ENCODE assay signal across 24 cellular contexts in the genomic region with DNA sequence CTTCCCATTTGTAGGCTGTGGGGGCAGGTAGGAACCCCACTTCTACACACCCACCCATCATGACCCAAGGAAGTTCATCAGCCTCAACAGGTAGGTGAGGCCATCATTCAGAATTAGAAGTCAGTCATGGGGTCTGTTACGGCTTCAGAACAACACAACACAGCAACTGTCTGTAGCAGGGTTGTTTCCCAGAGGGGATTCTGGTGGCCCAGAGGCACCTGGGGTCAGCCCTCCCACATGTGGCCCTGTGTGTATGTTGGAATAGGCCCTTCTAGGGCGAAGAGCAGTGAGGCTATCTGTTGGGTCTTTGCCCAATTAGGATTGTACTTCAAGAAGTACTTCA. TPM values are rescaled to one million over a fixed set of nuclear protein-coding genes. Genes with fewer than 3 reads are reported as not detected.
DNase-seq lines count a peak whose midpoint lies in the region; ATAC-seq and TF ChIP-seq lines count a peak whose summit lies in the region.
"Had no signal": no experiment of that assay in that cellular context is flagged by ENCODE, and none has a peak within 500 bp of the region (broad histone marks: within the 10 kb centered on the region; RNA-seq: fewer than 3 reads in every experiment).

No MANE protein-coding gene starts in this region.

- H3K9me3 Mint-ChIP-seq in Caco-2 (ENCODE audit: unreplicated experiment) (no peaks in the 10 kb centered on the region), natural killer cell (no peaks in the 10 kb centered on the region)
- no peaks in the 10 kb centered on the region for H3K9me3 Mint-ChIP-seq in activated T-helper 17 cell treated with anti-CD3 and anti-CD28 coated beads, Interleukin-2, amount 50 U/mL, for 72 hours
- H3K9me3 Mint-ChIP-seq in stimulated activated naive CD8-positive, alpha-beta T cell treated with anti-CD3 and anti-CD28 coated beads, Interleukin-15, amount 100 ng/mL, for 72 hours, result no peaks in the 10 kb centered on the region

- H3K9ac ChIP-seq in BLaER1 treated with 17β-estradiol and CSF1 and Interleukin-3, amounts not matched to agents 10 nM and 100 nM, result peak overlapping the region in 4 of 11 experiments; percentile 19 to 85 (median 76); a peak in 4 of 22 replicates

- DNase-seq in Caco-2 (no peak), natural killer cell (no peak), HAP-1 (ENCODE audit: low spot score in 2 of 2) (no peak)
- no peak for DNase-seq in stimulated activated naive CD8-positive, alpha-beta T cell treated with anti-CD3 and anti-CD28 coated beads, Interleukin-15, amount 100 ng/mL, for 72 hours
- DNase-seq: activated CD8-positive, alpha-beta memory T cell treated with anti-CD3 and anti-CD28 coated beads for 24 hours; activated effector memory CD4-positive, alpha-beta T cell treated with anti-CD3 and anti-CD28 coated beads, Interleukin-2, amount 50 U/mL, for 16 hours; head of caudate nucleus; left ventricle myocardium superior; NCI-H1436 treated with DMSO at 0.1 percent for 48 hours; NCI-H2171; NCI-H526 treated with DMSO at 0.1 percent for 48 hours; SHP77 treated with DMSO at 0.1 percent for 48 hours; stimulated activated naive CD4-positive, alpha-beta T cell; thyroid gland had no signal

- TF ChIP-seq CTCF in Caco-2 (IDR thresholded peaks at IDR 0.05; ENCODE audit: insufficient read depth in 1 of 2, low read depth in 1 of 2, low read length in 1 of 2, severe bottlenecking in 1 of 2, unreplicated experiment in 1 of 2) (no peak), natural killer cell (IDR thresholded peaks at IDR 0.05) (no peak)

- no peak for ATAC-seq in activated T-helper 17 cell treated with anti-CD3 and anti-CD28 coated beads, Interleukin-2, amount 50 U/mL, for 72 hours (replicated peaks)
- no peak for ATAC-seq in natural killer cell
- no peak for ATAC-seq in GM21723 (IDR thresholded peaks at IDR 0.05; ENCODE audit: unreplicated experiment)
- ATAC-seq in GM18867 (IDR thresholded peaks at IDR 0.05; ENCODE audit: unreplicated experiment), result no peak
- ATAC-seq in stimulated activated naive CD8-positive, alpha-beta T cell treated with anti-CD3 and anti-CD28 coated beads, Interleukin-15, amount 100 ng/mL, for 72 hours, result no peak
- ATAC-seq: left ventricle myocardium superior, pancreas, sciatic nerve had no signal

- H3K27me3 Mint-ChIP-seq in Caco-2 (ENCODE audit: insufficient read depth, unreplicated experiment) (no peaks in the 10 kb centered on the region), natural killer cell (ENCODE audit: low read depth in 2 of 2) (no peaks in the 10 kb centered on the region)
- H3K27me3 Mint-ChIP-seq in activated T-helper 17 cell treated with anti-CD3 and anti-CD28 coated beads, Interleukin-2, amount 50 U/mL, for 72 hours, result no peaks in the 10 kb centered on the region
- no peaks in the 10 kb centered on the region for H3K27me3 Mint-ChIP-seq in stimulated activated naive CD8-positive, alpha-beta T cell treated with anti-CD3 and anti-CD28 coated beads, Interleukin-15, amount 100 ng/mL, for 72 hours

- in situ Hi-C loops in HAP-1 (cut with MboI; ENCODE audit: low sequenced_read_pairs), result no loop called here

- H3K4me2 ChIP-seq in BLaER1 treated with 17β-estradiol and CSF1 and Interleukin-3, amounts not matched to agents 10 nM and 100 nM, result peak overlapping the region in 6 of 11 experiments; percentile 96 to 100 (median 98); a peak in 7 of 22 replicates

- no TSS peak for BruUV-seq in Caco-2 (replicated peaks; lab: Mats Ljungman, UMichigan)

- peaks cover 49 to 68% (median 59%) of the 10 kb centered on the region in 11 experiments for H3K36me3 ChIP-seq in BLaER1 treated with 17β-estradiol and CSF1 and Interleukin-3, amounts not matched to agents 10 nM and 100 nM
- H3K36me3 ChIP-seq in Caco-2 (ENCODE audit: control insufficient read depth, insufficient read depth, low read length) (peaks cover 12% of the 10 kb centered on the region), HAP-1 (replicated peaks) (peaks cover 54% of the 10 kb centered on the region)

- H4K20me1 ChIP-seq in BLaER1 treated with 17β-estradiol and CSF1 and Interleukin-3, amounts not matched to agents 10 nM and 100 nM, result peaks cover 36 to 65% (median 63%) of the 10 kb centered on the region in 11 experiments

- CTCF ChIA-PET in Caco-2 (lab: Charles Lee), result no interaction called here

- H3K4me1 Mint-ChIP-seq in Caco-2 (ENCODE audit: low read depth, unreplicated experiment) (peaks cover 11% of the 10 kb centered on the region), natural killer cell (peaks cover 19 to 48% of the 10 kb centered on the region in 2 donors)
- peaks cover 33% of the 10 kb centered on the region for H3K4me1 Mint-ChIP-seq in activated T-helper 17 cell treated with anti-CD3 and anti-CD28 coated beads, Interleukin-2, amount 50 U/mL, for 72 hours
- peaks cover 65% of the 10 kb centered on the region for H3K4me1 Mint-ChIP-seq in stimulated activated naive CD8-positive, alpha-beta T cell treated with anti-CD3 and anti-CD28 coated beads, Interleukin-15, amount 100 ng/mL, for 72 hours

- H3K4me3 Mint-ChIP-seq in Caco-2 (ENCODE audit: unreplicated experiment) (peak overlapping the region; percentile 97), natural killer cell (peak overlapping the region; percentile 31)
- peak overlapping the region; percentile 95 for H3K4me3 Mint-ChIP-seq in activated T-helper 17 cell treated with anti-CD3 and anti-CD28 coated beads, Interleukin-2, amount 50 U/mL, for 72 hours
- peak overlapping the region in 1 of 2 donors; percentile 62 for H3K4me3 Mint-ChIP-seq in stimulated activated naive CD8-positive, alpha-beta T cell treated with anti-CD3 and anti-CD28 coated beads, Interleukin-15, amount 100 ng/mL, for 72 hours

- peaks cover 82% of the 10 kb centered on the region for H3K36me3 Mint-ChIP-seq in Caco-2 (ENCODE audit: insufficient read depth, unreplicated experiment)
- H3K36me3 Mint-ChIP-seq in activated T-helper 17 cell treated with anti-CD3 and anti-CD28 coated beads, Interleukin-2, amount 50 U/mL, for 72 hours (ENCODE audit: low read depth), result peaks cover 84% of the 10 kb centered on the region
- no peaks in the 10 kb centered on the region for H3K36me3 Mint-ChIP-seq in natural killer cell

- H3K9me3 ChIP-seq in BLaER1 treated with 17β-estradiol and CSF1 and Interleukin-3, amounts not matched to agents 10 nM and 100 nM (replicated peaks in 1 of 11), result peaks cover 0 to 2% (median 0%) of the 10 kb centered on the region in 11 experiments; a peak in 1 of 22 replicates
- H3K9me3 ChIP-seq in Caco-2, result no peaks in the 10 kb centered on the region
- no peaks in the 10 kb centered on the region for H3K9me3 ChIP-seq in HAP-1
- H3K9me3 ChIP-seq: ascending aorta, pancreas, thyroid gland had no signal

- peak overlapping the region in 3 of 11 experiments; percentile 83 to 92 (median 90); a peak in 4 of 22 replicates for H3K27ac ChIP-seq in BLaER1 treated with 17β-estradiol and CSF1 and Interleukin-3, amounts not matched to agents 10 nM and 100 nM
- H3K27ac ChIP-seq: thyroid gland, VCaP had no signal

- H3K27ac Mint-ChIP-seq in Caco-2 (ENCODE audit: unreplicated experiment) (no peak overlapping the region), natural killer cell (no peak overlapping the region)
- H3K27ac Mint-ChIP-seq in activated T-helper 17 cell treated with anti-CD3 and anti-CD28 coated beads, Interleukin-2, amount 50 U/mL, for 72 hours, result no peak overlapping the region
- peak overlapping the region in 1 of 2 donors; percentile 77 for H3K27ac Mint-ChIP-seq in stimulated activated naive CD8-positive, alpha-beta T cell treated with anti-CD3 and anti-CD28 coated beads, Interleukin-15, amount 100 ng/mL, for 72 hours

- H3K4me3 ChIP-seq in BLaER1 treated with 17β-estradiol and CSF1 and Interleukin-3, amounts not matched to agents 10 nM and 100 nM, result no peak overlapping the region; a peak in 2 of 20 replicates
- H3K4me3 ChIP-seq in Caco-2 (ENCODE audit: low read depth, low read length) (no peak overlapping the region), HAP-1 (no peak overlapping the region)
- H3K4me3 ChIP-seq: pancreas, thyroid gland had no signal

- POLR2A ChIA-PET in Caco-2 (lab: Charles Lee), result no interaction called here

- intact Hi-C loops in Caco-2 (cut with micrococcal nuclease; ENCODE audit: unreplicated experiment), result no loop called here
- intact Hi-C loops in natural killer cell (cut with micrococcal nuclease), result no loop called here

- no peaks in the 10 kb centered on the region for H3K27me3 ChIP-seq in BLaER1 treated with 17β-estradiol and CSF1 and Interleukin-3, amounts not matched to agents 10 nM and 100 nM
- H3K27me3 ChIP-seq in Caco-2 (replicated peaks; ENCODE audit: control insufficient read depth, insufficient read depth, low read length), result no peaks in the 10 kb centered on the region
- H3K27me3 ChIP-seq in HAP-1 (ENCODE audit: low read depth), result no peaks in the 10 kb centered on the region
- H3K27me3 ChIP-seq: ascending aorta, pancreas, thyroid gland had no signal

- peaks cover 42 to 77% (median 62%) of the 10 kb centered on the region in 10 experiments for H3K4me1 ChIP-seq in BLaER1 treated with 17β-estradiol and CSF1 and Interleukin-3, amounts not matched to agents 10 nM and 100 nM
- H3K4me1 ChIP-seq in Caco-2, result peaks cover 4% of the 10 kb centered on the region; the same call in 1 of the 2 replicates
- H3K4me1 ChIP-seq in HAP-1, result peaks cover 8% of the 10 kb centered on the region; the same call in 1 of the 2 replicates

RNA-seq across cellular contexts. Expression of a gene that starts 3.4 kb away (rescaled TPM):
- total RNA-seq in Caco-2 (2022), result 10.1 and 11.3 TPM in 2 replicates
- total RNA-seq in activated T-helper 17 cell treated with anti-CD3 and anti-CD28 coated beads, Interleukin-2, amount 50 U/mL, for 72 hours, result 100 to 1,000 TPM in 1 of 2 donors, 10 to 100 TPM in 1; 42.3 to 153 TPM
- total RNA-seq in natural killer cell, result 10 to 100 TPM; 57.7 to 75.6 (median 69.6) TPM
- total RNA-seq: ascending aorta had no signal

RNA-seq across cellular contexts. Expression of a gene that starts 6.4 kb away (rescaled TPM):
- total RNA-seq in Caco-2 (2022), result 21.3 and 24.6 TPM in 2 replicates
- total RNA-seq in activated T-helper 17 cell treated with anti-CD3 and anti-CD28 coated beads, Interleukin-2, amount 50 U/mL, for 72 hours, result 10 to 100 TPM; 17.8 to 21.6 TPM
- 10 to 100 TPM; 63.7 to 78.2 (median 73.0) TPM for total RNA-seq in natural killer cell
- total RNA-seq: ascending aorta had no signal

RNA-seq across cellular contexts. Expression of a gene that starts 6.6 kb away (rescaled TPM):
- total RNA-seq in Caco-2 (2022) (70.2 and 70.5 TPM in 2 replicates), natural killer cell (10 to 100 TPM; 38.5 to 45.0 (median 41.0) TPM)
- total RNA-seq in activated T-helper 17 cell treated with anti-CD3 and anti-CD28 coated beads, Interleukin-2, amount 50 U/mL, for 72 hours, result 10 to 100 TPM; 34.0 to 51.2 TPM

RNA-seq across cellular contexts. Expression of a gene that starts 9.5 kb away (rescaled TPM):
- total RNA-seq in Caco-2 (2022) (8.1 and 10.2 TPM in 2 replicates), natural killer cell (10 to 100 TPM; 16.7 to 22.1 (median 18.2) TPM)
- total RNA-seq in activated T-helper 17 cell treated with anti-CD3 and anti-CD28 coated beads, Interleukin-2, amount 50 U/mL, for 72 hours, result 10 to 100 TPM; 11.0 to 20.1 TPM

RNA-seq across cellular contexts. Expression of a gene that starts 18.0 kb away (rescaled TPM):
- total RNA-seq in Caco-2 (2022), result 0.48 and 0.81 TPM in 2 replicates
- total RNA-seq in activated T-helper 17 cell treated with anti-CD3 and anti-CD28 coated beads, Interleukin-2, amount 50 U/mL, for 72 hours, result not detected
- not detected for total RNA-seq in natural killer cell
- total RNA-seq: G401; T-helper 1 cell treated with Interleukin-12 subunit alpha and Interleukin-12 subunit beta and Interleukin-4 antibody, amounts not matched to agents 30 ng/mL and 1 ng/mL, for 36 hours had no signal
